In the genomic region with DNA sequence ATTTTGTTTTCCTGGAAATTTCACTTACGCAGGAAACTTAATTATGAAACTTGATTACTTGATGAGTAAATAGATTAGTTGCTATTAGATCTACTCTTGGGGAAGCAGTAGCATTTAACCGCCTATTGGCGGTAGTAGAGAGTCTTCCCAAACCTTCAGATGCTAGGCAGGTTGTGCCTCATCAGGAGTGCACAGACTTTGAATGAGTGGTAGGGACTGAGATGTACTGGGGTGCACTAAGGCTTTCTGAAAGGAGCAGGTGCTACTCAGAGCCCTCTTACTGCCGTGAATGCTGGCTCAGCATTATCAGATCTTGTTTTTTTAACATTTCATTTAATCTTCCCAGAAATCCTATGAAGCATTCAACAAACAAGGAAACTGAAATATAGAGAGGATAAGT, we compare ENCODE assay signal across 8 cellular contexts.
DNase-seq lines count a peak whose midpoint lies in the region; ATAC-seq, FAIRE-seq and TF ChIP-seq lines count a peak whose summit lies in the region.

No MANE protein-coding gene starts in this region.

- H3K9me3 Mint-ChIP-seq in central memory CD8-positive, alpha-beta T cell = no peaks in the 10 kb centered on the region
- H3K9me3 Mint-ChIP-seq in nephron progenitor cell = no peaks in the 10 kb centered on the region

- ATAC-seq in central memory CD8-positive, alpha-beta T cell (replicated peaks; ENCODE audit: extremely low read depth, poor library complexity, severe bottlenecking) = peak; percentile 93
- ATAC-seq in GM21367 (IDR thresholded peaks at IDR 0.05; ENCODE audit: unreplicated experiment) = no peak

- no peak for FAIRE-seq in H54 (lab: Jason Lieb, UNC)

- no peak overlapping the region for H3K4me3 Mint-ChIP-seq in central memory CD8-positive, alpha-beta T cell
- H3K4me3 Mint-ChIP-seq in nephron progenitor cell = no peak overlapping the region

- H3K4me1 Mint-ChIP-seq in central memory CD8-positive, alpha-beta T cell = no peaks in the 10 kb centered on the region
- peaks cover 4% of the 10 kb centered on the region for H3K4me1 Mint-ChIP-seq in nephron progenitor cell

- no peaks in the 10 kb centered on the region for H3K27me3 Mint-ChIP-seq in central memory CD8-positive, alpha-beta T cell
- H3K27me3 Mint-ChIP-seq in nephron progenitor cell (ENCODE audit: low read depth, poor library complexity) = no peaks in the 10 kb centered on the region

- H3K27ac Mint-ChIP-seq in central memory CD8-positive, alpha-beta T cell (ENCODE audit: low read depth) = no peak overlapping the region
- H3K27ac Mint-ChIP-seq in nephron progenitor cell = peak overlapping the region; percentile 68

- DNase-seq in AG20443 (ENCODE audit: low spot score) (peak; percentile 51), NCI-H526 treated with DMSO at 0.1 percent for 48 hours (lab: John Stamatoyannopoulos, UW) (peak; percentile 14), nephron progenitor cell (no peak), H54 (ENCODE audit: insufficient read length, low spot score) (no peak)
- DNase-seq in central memory CD8-positive, alpha-beta T cell (ENCODE audit: low spot score in 2 of 2) = no peak
- DNase-seq in NK-92 treated with Interleukin-12 subunit alpha and Interleukin-12 subunit beta, amount 100 ng/mL, for 24 hours (lab: John Stamatoyannopoulos, UW) = no peak

- peaks cover 47% of the 10 kb centered on the region for H3K36me3 Mint-ChIP-seq in central memory CD8-positive, alpha-beta T cell (ENCODE audit: insufficient read depth)
- peaks cover 40% of the 10 kb centered on the region for H3K36me3 Mint-ChIP-seq in nephron progenitor cell (ENCODE audit: low read depth)

- TF ChIP-seq CTCF in GM12873 (IDR thresholded peaks at IDR 0.05; ENCODE audit: insufficient read depth, low read depth, low read length, missing control alignments) (peak; percentile 76), nephron progenitor cell (IDR thresholded peaks at IDR 0.05) (peak; percentile 58)

- TF ChIP-seq POLR2A in H54 (IDR thresholded peaks at IDR 0.05; ENCODE audit: low read depth, low read length) = no peak

Comparison
In these comparisons a context has a peak if more than half of its experiments do, and no peak if none do; other contexts are left out.
1. DNase-seq: peak in AG20443 (single experiment) and NCI-H526 treated with DMSO at 0.1 percent for 48 hours (single experiment); none in central memory CD8-positive, alpha-beta T cell (0 of 2), nephron progenitor cell (single experiment), H54 (single experiment) and NK-92 treated with Interleukin-12 subunit alpha and Interleukin-12 subunit beta, amount 100 ng/mL, for 24 hours (single experiment).